In genomic region chr1:85452859-85453430, GRCh38 we compare ENCODE assay signal across 21 cellular contexts. TPM values are rescaled to one million over a fixed set of nuclear protein-coding genes. Genes with fewer than 3 reads are reported as not detected.
DNase-seq lines count a peak whose midpoint lies in the region; ATAC-seq and TF ChIP-seq lines count a peak whose summit lies in the region.
"Had no signal": no experiment of that assay in that cellular context is flagged by ENCODE, and none has a peak within 500 bp of the region (broad histone marks: within the 10 kb centered on the region; RNA-seq: fewer than 3 reads in every experiment).

No MANE protein-coding gene starts in this region.

- DNase-seq in right lobe of liver, result no peak
- no peak for DNase-seq in smooth muscle cell (lab: John Stamatoyannopoulos, UW; ENCODE audit: unreplicated experiment)
- DNase-seq in HPDE6-E6E7 (ENCODE audit: extremely low spot score), result no peak
- DNase-seq in activated gamma-delta T cell (lab: John Stamatoyannopoulos, UW), result no peak
- no peak for DNase-seq in SKM-1 (lab: John Stamatoyannopoulos, UW; ENCODE audit: unreplicated experiment)
- DNase-seq: ACHN; C1 segment of cervical spinal cord; CD8-positive, alpha-beta memory T cell; DMS53; EL; GOT3; KBM-7; NCI-H1105 treated with DMSO at 0.1 percent for 48 hours; NCI-H1694; NCI-H2107; NCI-H510A; NCI-H774; PC-9 had no signal

- no peak overlapping the region for H3K9ac ChIP-seq in smooth muscle cell (ENCODE audit: low read depth)

- H3K27ac ChIP-seq in HEK293 (ENCODE audit: extremely low read depth, low read depth, low read length) (no peak overlapping the region), right lobe of liver (peak overlapping the region; percentile 5 to 26 (median 11)), smooth muscle cell (ENCODE audit: low read depth) (peak overlapping the region; percentile 39)
- H3K27ac ChIP-seq: PC-9 had no signal

- 28% methylated on average over 3 of the region's 3 CpGs for WGBS in right lobe of liver (ENCODE audit: insufficient coverage, low coverage, low lambda C conversion rate, missing lambda C conversion rate)
- 40% methylated on average over 3 of the region's 3 CpGs for WGBS in smooth muscle cell (ENCODE audit: low lambda C conversion rate)

- peak overlapping the region; percentile 30 for H3K4me2 ChIP-seq in smooth muscle cell
- H3K4me2 ChIP-seq: PC-9 had no signal

- no peaks in the 10 kb centered on the region for H3K9me3 ChIP-seq in HEK293 (ENCODE audit: control insufficient read depth, insufficient read depth, low read depth, low read length)
- H3K9me3 ChIP-seq in right lobe of liver, result no peaks in the 10 kb centered on the region
- H3K9me3 ChIP-seq in smooth muscle cell (replicated peaks; ENCODE audit: low read depth), result no peaks in the 10 kb centered on the region

- CTCF ChIA-PET in HEK293 (lab: Yijun Ruan, JAX), result interaction anchor here (0.5 to 1.3 kb wide), 3 partner anchors 12 to 144 kb away, joined by 3 to 4 read pairs (median 3); no protein-coding TSS in a partner anchor

- intact Hi-C loops in right lobe of liver (cut with DNase I), result no loop called here

- peaks cover 6% of the 10 kb centered on the region for H4K20me1 ChIP-seq in smooth muscle cell (ENCODE audit: low read depth)

- ATAC-seq in SK-N-SH treated with all-trans-retinoic acid at 6 μM for 48 hours, result peak; percentile 5; the same call in 1 of the 3 replicates
- peak; percentile 26 to 53 (median 46) for ATAC-seq in right lobe of liver
- ATAC-seq: HCT116 had no signal

- H3K4me1 ChIP-seq in HEK293 (ENCODE audit: control insufficient read depth, insufficient read depth, low read length) (peaks cover 3% of the 10 kb centered on the region; the same call in 1 of the 2 replicates), right lobe of liver (peaks cover 0 to 56% (median 12%) of the 10 kb centered on the region in 4 donors), smooth muscle cell (ENCODE audit: low read depth) (peaks cover 7% of the 10 kb centered on the region)

- H2AFZ ChIP-seq in smooth muscle cell (ENCODE audit: low read depth), result no peak overlapping the region
- H2AFZ ChIP-seq: PC-9 had no signal

- peaks cover 5% of the 10 kb centered on the region for H3F3A ChIP-seq in smooth muscle cell (ENCODE audit: low read depth)

- H3K4me3 ChIP-seq in HEK293 (ENCODE audit: low read depth, low read length), result no peak overlapping the region
- no peak overlapping the region for H3K4me3 ChIP-seq in right lobe of liver
- H3K4me3 ChIP-seq in smooth muscle cell, result no peak overlapping the region
- H3K4me3 ChIP-seq: PC-9 had no signal

- H3K79me2 ChIP-seq in smooth muscle cell (ENCODE audit: low read depth), result peaks cover 12% of the 10 kb centered on the region

- no peak for TF ChIP-seq POLR2A in right lobe of liver (IDR thresholded peaks at IDR 0.05)

- no peak for TF ChIP-seq CTCF in HEK293 (tag by site-specific recombination; IDR thresholded peaks at IDR 0.05)
- no peak for TF ChIP-seq CTCF in right lobe of liver (IDR thresholded peaks at IDR 0.05)
- no peak for TF ChIP-seq CTCF in smooth muscle cell (IDR thresholded peaks at IDR 0.05; ENCODE audit: borderline replicate concordance, insufficient read depth, poor library complexity, severe bottlenecking)

- POLR2A ChIA-PET in HEK293 (lab: Yijun Ruan, JAX), result interaction anchor here (1.0 kb wide), 1 partner anchor 11 kb away, joined by 4 read pairs; no protein-coding TSS in a partner anchor

- H3K36me3 ChIP-seq in HEK293 (ENCODE audit: control insufficient read depth in 2 of 2, insufficient read depth in 1 of 2, low read length in 2 of 2), result no peaks in the 10 kb centered on the region
- H3K36me3 ChIP-seq in right lobe of liver, result no peaks in the 10 kb centered on the region
- H3K36me3 ChIP-seq in smooth muscle cell (ENCODE audit: low read depth), result no peaks in the 10 kb centered on the region

- H3K27me3 ChIP-seq in right lobe of liver (no peaks in the 10 kb centered on the region), smooth muscle cell (ENCODE audit: low read depth) (no peaks in the 10 kb centered on the region)

TF ChIP-seq in HEK293, 187 proteins besides CTCF, POLR2A, EP300 and RAD21:
- TF ChIP-seq ATF2 (tag by site-specific recombination; IDR thresholded peaks at IDR 0.05; ENCODE audit: low read depth) (no peak), ZNF350 (tag by site-specific recombination; IDR thresholded peaks at IDR 0.05) (no peak), ZNF266 (tag by site-specific recombination; IDR thresholded peaks at IDR 0.05; ENCODE audit: low read depth) (no peak), PRDM6 (tag by site-specific recombination; IDR thresholded peaks at IDR 0.05) (0 out of 2 replicates have a peak, but pooled peaks have one; percentile 16)
- TF ChIP-seq, protein P1, sequence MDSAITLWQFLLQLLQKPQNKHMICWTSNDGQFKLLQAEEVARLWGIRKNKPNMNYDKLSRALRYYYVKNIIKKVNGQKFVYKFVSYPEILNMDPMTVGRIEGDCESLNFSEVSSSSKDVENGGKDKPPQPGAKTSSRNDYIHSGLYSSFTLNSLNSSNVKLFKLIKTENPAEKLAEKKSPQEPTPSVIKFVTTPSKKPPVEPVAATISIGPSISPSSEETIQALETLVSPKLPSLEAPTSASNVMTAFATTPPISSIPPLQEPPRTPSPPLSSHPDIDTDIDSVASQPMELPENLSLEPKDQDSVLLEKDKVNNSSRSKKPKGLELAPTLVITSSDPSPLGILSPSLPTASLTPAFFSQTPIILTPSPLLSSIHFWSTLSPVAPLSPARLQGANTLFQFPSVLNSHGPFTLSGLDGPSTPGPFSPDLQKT (IDR thresholded peaks at IDR 0.05; ENCODE audit: borderline replicate concordance, low read depth, low read length), result no peak

TF ChIP-seq in SK-N-SH treated with all-trans-retinoic acid at 6 μM for 48 hours, 23 proteins besides CTCF, POLR2A, EP300 and RAD21:
- TF ChIP-seq TCF4 (CRISPR knock-in tag; IDR thresholded peaks at IDR 0.05; ENCODE audit: borderline replicate concordance) (no peak), ARNTL (CRISPR knock-in tag; IDR thresholded peaks at IDR 0.05; ENCODE audit: borderline replicate concordance, low read depth) (no peak), ISL1 (CRISPR knock-in tag; IDR thresholded peaks at IDR 0.05) (peak; percentile 19; the same call in 1 of the 2 replicates)
TF ChIP-seq in SK-N-SH treated with all-trans-retinoic acid at 6 μM for 48 hours: peak in this region for 1.

RNA-seq across cellular contexts. Expression of gene DDAH1, which starts 12.0 kb away (rescaled TPM):
- total RNA-seq in right lobe of liver, result 10 to 100 TPM; 54.9 to 94.9 (median 66.2) TPM
- 30.8 and 31.6 TPM in 2 replicates for total RNA-seq in smooth muscle cell
- polyA plus RNA-seq in smooth muscle cell, result 10.2 and 13.8 TPM in 2 replicates
- total RNA-seq: CD8-positive, alpha-beta memory T cell had no signal
- polyA plus RNA-seq: CD8-positive, alpha-beta memory T cell had no signal
